ENCODE assay signal across 14 cellular contexts in genomic region chr5:176559683-176560082, GRCh38. TPM values are rescaled to one million over a fixed set of nuclear protein-coding genes. Genes with fewer than 3 reads are reported as not detected.
DNase-seq lines count a peak whose midpoint lies in the region; ATAC-seq, FAIRE-seq and TF ChIP-seq lines count a peak whose summit lies in the region.
"Had no signal": no experiment of that assay in that cellular context is flagged by ENCODE, and none has a peak within 500 bp of the region (broad histone marks: within the 10 kb centered on the region; RNA-seq: fewer than 3 reads in every experiment).

No MANE protein-coding gene starts in this region.

- H3K36me3 ChIP-seq in breast epithelium = no peaks in the 10 kb centered on the region
- no peaks in the 10 kb centered on the region for H3K36me3 ChIP-seq in bronchial epithelial cell (ENCODE audit: control insufficient read depth, insufficient read depth, low read length)
- H3K36me3 ChIP-seq: colonic mucosa had no signal

- H3K4me1 ChIP-seq in breast epithelium = no peaks in the 10 kb centered on the region
- H3K4me1 ChIP-seq: colonic mucosa had no signal

- H3K4me3 ChIP-seq in breast epithelium = no peak overlapping the region
- H3K4me3 ChIP-seq in bronchial epithelial cell (ENCODE audit: low read depth, low read length) = no peak overlapping the region
- H3K4me3 ChIP-seq: colonic mucosa had no signal

- no peaks in the 10 kb centered on the region for H3K27me3 Mint-ChIP-seq in MCF 10A (ENCODE audit: insufficient read depth, unreplicated experiment)
- H3K27me3 Mint-ChIP-seq: stimulated activated naive CD8-positive, alpha-beta T cell treated with anti-CD3 and anti-CD28 coated beads, Interleukin-15, Interleukin-2, amounts not matched to agents 100 ng/mL and 50 ng/mL, for 24 hours had no signal

- peaks cover 7% of the 10 kb centered on the region for H3K4me1 Mint-ChIP-seq in MCF 10A (ENCODE audit: insufficient read depth, unreplicated experiment)

- H3K9me3 Mint-ChIP-seq in MCF 10A (ENCODE audit: unreplicated experiment) = no peaks in the 10 kb centered on the region
- H3K9me3 Mint-ChIP-seq: stimulated activated naive CD8-positive, alpha-beta T cell treated with anti-CD3 and anti-CD28 coated beads, Interleukin-15, Interleukin-2, amounts not matched to agents 100 ng/mL and 50 ng/mL, for 24 hours had no signal

- no TSS peak for BruUV-seq in MCF 10A (replicated peaks; lab: Mats Ljungman, UMichigan)

- TF ChIP-seq CTCF in MCF 10A (IDR thresholded peaks at IDR 0.05; ENCODE audit: unreplicated experiment) (peak; percentile 19), breast epithelium (IDR thresholded peaks at IDR 0.05) (no peak), bronchial epithelial cell (IDR thresholded peaks at IDR 0.05; ENCODE audit: insufficient read depth, low read length, severe bottlenecking) (no peak)

- no peak for FAIRE-seq in bronchial epithelial cell (lab: Jason Lieb, UNC)

- intact Hi-C loops in MCF 10A (cut with micrococcal nuclease) (loop anchor here (5.0 kb wide), 2 partner anchors 88 to 142 kb away; partner anchors contain the start of genes CLTB and TSPAN17), breast epithelium (cut with DNase I; ENCODE audit: low total_unique reads) (no loop called here)

- no peak overlapping the region for H3K27ac Mint-ChIP-seq in MCF 10A (ENCODE audit: low read depth, unreplicated experiment)
- H3K27ac Mint-ChIP-seq: activated CD8-positive, alpha-beta memory T cell treated with anti-CD3 and anti-CD28 coated beads, Interleukin-2, amount 10 ng/mL, durations not matched to agents 7 days and 5 days; stimulated activated naive CD8-positive, alpha-beta T cell treated with anti-CD3 and anti-CD28 coated beads, Interleukin-15, Interleukin-2, amounts not matched to agents 100 ng/mL and 50 ng/mL, for 24 hours had no signal

- no peaks in the 10 kb centered on the region for H3K36me3 Mint-ChIP-seq in MCF 10A (ENCODE audit: insufficient read depth, unreplicated experiment)
- H3K36me3 Mint-ChIP-seq: activated CD8-positive, alpha-beta memory T cell treated with anti-CD3 and anti-CD28 coated beads, Interleukin-2, amount 10 ng/mL, durations not matched to agents 7 days and 5 days had no signal

- peak; percentile 34 for ATAC-seq in stimulated activated naive CD8-positive, alpha-beta T cell treated with anti-CD3 and anti-CD28 coated beads, Interleukin-15, Interleukin-2, amounts not matched to agents 100 U/mL and 50 U/mL, for 24 hours

- TF ChIP-seq POLR2A in breast epithelium (IDR thresholded peaks at IDR 0.05) = no peak

- peak; percentile 57 for DNase-seq in MCF 10A (ENCODE audit: unreplicated experiment)
- no peak for DNase-seq in breast epithelium (ENCODE audit: low spot score in 2 of 2)
- DNase-seq in NCI-H526 (lab: John Stamatoyannopoulos, UW) = peak; percentile 51 to 61
- peak; percentile 56 for DNase-seq in bronchial epithelial cell (ENCODE audit: low read depth)
- no peak for DNase-seq in stimulated activated naive CD8-positive, alpha-beta T cell treated with anti-CD3 and anti-CD28 coated beads, Interleukin-15, Interleukin-2, amounts not matched to agents 100 U/mL and 50 U/mL, for 24 hours
- no peak for DNase-seq in inferior parietal cortex (ENCODE audit: extremely low spot score)
- DNase-seq in ecto neural progenitor cell (ENCODE audit: low spot score) = no peak
- no peak for DNase-seq in GM03348 (ENCODE audit: low spot score)
- DNase-seq: activated CD8-positive, alpha-beta memory T cell treated with anti-CD3 and anti-CD28 coated beads, Interleukin-2, amount 10 ng/mL, durations not matched to agents 7 days and 5 days; colonic mucosa; HCEC 1CT; NCI-H345 had no signal

- H3K27ac ChIP-seq in breast epithelium = no peak overlapping the region
- H3K27ac ChIP-seq: colonic mucosa had no signal

- H3K27me3 ChIP-seq in breast epithelium = no peaks in the 10 kb centered on the region
- no peaks in the 10 kb centered on the region for H3K27me3 ChIP-seq in bronchial epithelial cell (ENCODE audit: control insufficient read depth, insufficient read depth, low read length)
- H3K27me3 ChIP-seq: colonic mucosa had no signal

- H3K9me3 ChIP-seq in breast epithelium = no peaks in the 10 kb centered on the region
- H3K9me3 ChIP-seq: colonic mucosa had no signal

- POLR2A ChIA-PET in MCF 10A (lab: Yijun Ruan, JAX) = no interaction called here

- CTCF ChIA-PET in MCF 10A (lab: Yijun Ruan, JAX) = interaction anchor here (1.0 kb wide), 2 partner anchors 14 to 15 kb away, joined by 3 to 8 read pairs; no protein-coding TSS in a partner anchor

- no peak overlapping the region for H3K4me3 Mint-ChIP-seq in MCF 10A (ENCODE audit: unreplicated experiment)
- H3K4me3 Mint-ChIP-seq: activated CD8-positive, alpha-beta memory T cell treated with anti-CD3 and anti-CD28 coated beads, Interleukin-2, amount 10 ng/mL, durations not matched to agents 7 days and 5 days; stimulated activated naive CD8-positive, alpha-beta T cell treated with anti-CD3 and anti-CD28 coated beads, Interleukin-15, Interleukin-2, amounts not matched to agents 100 ng/mL and 50 ng/mL, for 24 hours had no signal

RNA-seq across cellular contexts. Expression of gene CDHR2, which starts 10.5 kb away (rescaled TPM):
- total RNA-seq in MCF 10A (2022) = 0.09 and 0.39 TPM in 2 replicates
- 1 to 10 TPM in 1 of 3 donors, not detected in 2; 2.3 TPM for total RNA-seq in breast epithelium
- total RNA-seq in bronchial epithelial cell = under 0.01 TPM in 2 replicates
- total RNA-seq: G401 had no signal

RNA-seq across cellular contexts. Expression of gene RNF44, which starts 22.5 kb away (rescaled TPM):
- total RNA-seq in MCF 10A (2022) = 45.8 and 60.1 TPM in 2 replicates
- total RNA-seq in breast epithelium = 10 to 100 TPM in 2 of 3 donors, 1 to 10 TPM in 1; 6.9 to 17.1 (median 15.4) TPM
- total RNA-seq in bronchial epithelial cell = 2.1 and 3.6 TPM in 2 replicates

RNA-seq across cellular contexts. Expression of gene GPRIN1, which starts 50.3 kb away (rescaled TPM):
- total RNA-seq in MCF 10A (2022) = 3.0 and 3.7 TPM in 2 replicates
- 1 to 10 TPM in 1 of 3 donors, under 1 TPM in 2; 0.64 to 1.2 (median 0.98) TPM for total RNA-seq in breast epithelium
- total RNA-seq in bronchial epithelial cell = 1.6 and 2.8 TPM in 2 replicates

Comparison
In these comparisons a context has a peak if more than half of its experiments do, and no peak if none do; other contexts are left out.
1. DNase-seq: peak in MCF 10A (single experiment), NCI-H526 (2 of 2) and bronchial epithelial cell (single experiment); none in breast epithelium (0 of 2), stimulated activated naive CD8-positive, alpha-beta T cell treated with anti-CD3 and anti-CD28 coated beads, Interleukin-15, Interleukin-2, amounts not matched to agents 100 U/mL and 50 U/mL, for 24 hours (single experiment), inferior parietal cortex (single experiment), ecto neural progenitor cell (single experiment) and GM03348 (single experiment).